In the genomic region with DNA sequence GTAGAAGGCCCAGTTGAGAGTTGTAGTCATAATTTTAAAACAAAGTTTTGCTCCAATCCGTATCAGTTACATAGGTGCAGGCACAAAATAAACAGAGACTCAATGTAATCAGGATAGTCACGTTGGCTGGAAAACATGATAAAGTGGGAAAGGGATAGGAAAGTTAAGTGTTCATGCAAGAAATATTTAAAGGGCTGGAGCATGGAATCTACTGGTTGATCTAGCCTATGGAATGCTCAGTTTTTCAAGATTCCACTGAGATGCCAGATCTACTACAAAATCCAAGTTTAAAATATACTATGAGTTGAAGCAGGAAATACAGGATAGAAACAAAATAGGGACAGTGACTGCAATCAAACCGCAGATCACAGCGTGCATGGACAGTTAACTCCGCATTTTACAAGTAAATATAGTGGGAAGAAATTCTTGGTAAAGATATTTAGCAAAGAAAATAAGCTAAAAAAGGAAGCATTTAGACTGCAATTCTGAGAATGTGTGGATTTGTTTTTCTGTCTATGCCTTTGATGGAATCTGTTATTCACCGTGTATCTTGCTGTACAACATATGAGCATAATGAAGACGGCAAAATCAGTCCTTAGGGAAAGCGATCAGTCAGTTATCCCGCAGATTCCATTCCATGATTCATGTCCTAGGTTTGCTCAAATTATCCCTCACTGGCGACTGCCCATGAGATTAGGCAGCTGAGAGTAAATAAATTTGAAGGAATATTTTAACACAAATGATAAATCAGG, we compare ENCODE assay signal across 20 cellular contexts.
A peak's percentile ranks its signal among the peaks of the same experiment; 100 is the strongest.
DNase-seq lines count a peak whose midpoint lies in the region; ATAC-seq, FAIRE-seq and TF ChIP-seq lines count a peak whose summit lies in the region.
"Had no signal": no experiment of that assay in that cellular context is flagged by ENCODE, and none has a peak within 500 bp of the region (broad histone marks: within the 10 kb centered on the region; RNA-seq: fewer than 3 reads in every experiment).

No MANE protein-coding gene starts in this region.

- peaks cover 0 to 8% of the 10 kb centered on the region in 2 donors for H3K9me3 Mint-ChIP-seq in effector memory CD8-positive, alpha-beta T cell

- H3K4me1 Mint-ChIP-seq in effector memory CD8-positive, alpha-beta T cell (ENCODE audit: low read depth in 2 of 2), result no peaks in the 10 kb centered on the region
- H3K4me1 Mint-ChIP-seq: activated naive CD4-positive, alpha-beta T cell treated with anti-CD3 and anti-CD28 coated beads, Interleukin-2, amount 50 U/mL, for 24 hours; endodermal cell; naive thymus-derived CD8-positive, alpha-beta T cell had no signal

- no peak overlapping the region for H3K27ac ChIP-seq in fibroblast of lung (ENCODE audit: insufficient read depth, low read length)
- H3K27ac ChIP-seq: gastroesophageal sphincter, left ventricle myocardium inferior, thoracic aorta had no signal

- no peaks in the 10 kb centered on the region for H3K79me2 ChIP-seq in fibroblast of lung (ENCODE audit: control insufficient read depth, insufficient read depth, low read length)

- no peak overlapping the region for H3K9ac ChIP-seq in fibroblast of lung (ENCODE audit: insufficient read depth, low read length)

- no peak overlapping the region for H3K4me2 ChIP-seq in fibroblast of lung (ENCODE audit: extremely low read depth, insufficient read depth, low read length)

- H3K27ac Mint-ChIP-seq in effector memory CD8-positive, alpha-beta T cell, result no peak overlapping the region
- H3K27ac Mint-ChIP-seq: activated naive CD4-positive, alpha-beta T cell treated with anti-CD3 and anti-CD28 coated beads, Interleukin-2, amount 50 U/mL, for 24 hours; endodermal cell; naive thymus-derived CD8-positive, alpha-beta T cell had no signal

- no peak for ATAC-seq in GM21576 (IDR thresholded peaks at IDR 0.05; ENCODE audit: unreplicated experiment)
- ATAC-seq in effector memory CD8-positive, alpha-beta T cell (replicated peaks), result no peak
- ATAC-seq: gastroesophageal sphincter; naive thymus-derived CD8-positive, alpha-beta T cell had no signal

- no peaks in the 10 kb centered on the region for H3K9me3 ChIP-seq in fibroblast of lung (ENCODE audit: control insufficient read depth, insufficient read depth, low read depth, low read length)

- H3K27me3 ChIP-seq in fibroblast of lung (ENCODE audit: control insufficient read depth, insufficient read depth, low read length), result no peaks in the 10 kb centered on the region
- H3K27me3 ChIP-seq: gastroesophageal sphincter had no signal

- no peak for TF ChIP-seq CTCF in fibroblast of lung (conservative IDR thresholded peaks at IDR 0.05 in 1 of 2, IDR thresholded peaks at IDR 0.05 in 1 of 2; ENCODE audit: low read depth in 1 of 2, low read length in 2 of 2)

- FAIRE-seq in urothelium cell line (lab: Jason Lieb, UNC), result no peak
- FAIRE-seq: G401.6 had no signal

- H3K27me3 Mint-ChIP-seq in effector memory CD8-positive, alpha-beta T cell, result no peaks in the 10 kb centered on the region
- H3K27me3 Mint-ChIP-seq: activated naive CD4-positive, alpha-beta T cell treated with anti-CD3 and anti-CD28 coated beads, Interleukin-2, amount 50 U/mL, for 24 hours; naive thymus-derived CD8-positive, alpha-beta T cell had no signal

- no peaks in the 10 kb centered on the region for H3K36me3 Mint-ChIP-seq in effector memory CD8-positive, alpha-beta T cell (ENCODE audit: insufficient read depth)
- H3K36me3 Mint-ChIP-seq: activated naive CD4-positive, alpha-beta T cell treated with anti-CD3 and anti-CD28 coated beads, Interleukin-2, amount 50 U/mL, for 24 hours; naive thymus-derived CD8-positive, alpha-beta T cell had no signal

- no peaks in the 10 kb centered on the region for H3K36me3 ChIP-seq in fibroblast of lung (ENCODE audit: control insufficient read depth, insufficient read depth, low read length)
- H3K36me3 ChIP-seq: gastroesophageal sphincter, left ventricle myocardium inferior, thoracic aorta had no signal

- H3K4me3 ChIP-seq in fibroblast of lung (replicated peaks in 1 of 4; ENCODE audit: control extremely low read depth in 1 of 4, insufficient read depth in 1 of 4, low read depth in 3 of 4, low read length in 4 of 4), result no peak overlapping the region
- H3K4me3 ChIP-seq: gastroesophageal sphincter, left ventricle myocardium inferior, thoracic aorta had no signal

- H3K4me3 Mint-ChIP-seq in effector memory CD8-positive, alpha-beta T cell, result no peak overlapping the region
- H3K4me3 Mint-ChIP-seq: activated naive CD4-positive, alpha-beta T cell treated with anti-CD3 and anti-CD28 coated beads, Interleukin-2, amount 50 U/mL, for 24 hours; endodermal cell; naive thymus-derived CD8-positive, alpha-beta T cell had no signal

- no peaks in the 10 kb centered on the region for H3K4me1 ChIP-seq in fibroblast of lung (ENCODE audit: control insufficient read depth, extremely low read depth, insufficient read depth, low read length)
- H3K4me1 ChIP-seq: gastroesophageal sphincter, left ventricle myocardium inferior had no signal

- DNase-seq in GM03348 (ENCODE audit: low spot score), result peak; percentile 58
- peak; percentile 44 for DNase-seq in RPMI7951 (ENCODE audit: low read depth)
- DNase-seq in fibroblast of lung (ENCODE audit: low read depth in 2 of 2), result peak; percentile 20 to 57
- DNase-seq in urothelium cell line (ENCODE audit: low spot score), result peak; percentile 49
- DNase-seq in activated CD4-positive, CD25-positive, alpha-beta regulatory T cell (lab: John Stamatoyannopoulos, UW), result no peak
- DNase-seq in effector memory CD8-positive, alpha-beta T cell, result no peak
- DNase-seq: activated CD4-positive, CD25-positive, alpha-beta regulatory T cell treated with anti-CD3 and anti-CD28 coated beads, Interleukin-2, amount 50 U/mL, for 72 hours; caudate nucleus; endodermal cell; HCEC 1CT; left ventricle myocardium inferior; MV-4-11; naive thymus-derived CD8-positive, alpha-beta T cell; stimulated activated CD4-positive, alpha-beta T cell treated with anti-CD3 and anti-CD28 coated beads, Interleukin-1b, Interleukin-23, amount 100 ng/mL, for 48 hours; T-helper 2 cell had no signal

- no peak overlapping the region for H2AFZ ChIP-seq in fibroblast of lung (ENCODE audit: low read length)

- H4K20me1 ChIP-seq in fibroblast of lung (ENCODE audit: control insufficient read depth, extremely low read depth, insufficient read depth, low read length), result no peaks in the 10 kb centered on the region

Comparison
In these comparisons a context has a peak if more than half of its experiments do, and no peak if none do; other contexts are left out.
1. DNase-seq: peak in GM03348 (single experiment), RPMI7951 (single experiment), fibroblast of lung (2 of 2) and urothelium cell line (single experiment); none in activated CD4-positive, CD25-positive, alpha-beta regulatory T cell (0 of 4) and effector memory CD8-positive, alpha-beta T cell (0 of 3).